Comparison of ENCODE assay signal across 1 cellular context in genomic region chr6:139374357-139375238, GRCh38.
TF ChIP-seq lines count a peak whose summit lies in the region.

TSS of gene CITED2 (minus strand) at chr6:139374648. CDS start at chr6:139373944, 704 bp downstream.

TF ChIP-seq in HepG2, 621 proteins besides CTCF, POLR2A, EP300 and RAD21 (continued from another document and continues in another):
- TF ChIP-seq POLR2G (IDR thresholded peaks at IDR 0.05; ENCODE audit: low read depth, low read length) = peak; percentile 100
- TF ChIP-seq NFYC (CRISPR knock-in tag; IDR thresholded peaks at IDR 0.05) = peak; percentile 60
- no peak; the same call in none of the 2 replicates for TF ChIP-seq ZNF414 (CRISPR knock-in tag; IDR thresholded peaks at IDR 0.05)
- TF ChIP-seq SALL2 (CRISPR knock-in tag; IDR thresholded peaks at IDR 0.05) = peak; percentile 90
- peak; percentile 92; the same call in 1 of the 2 replicates for TF ChIP-seq ZFP36L1 (CRISPR knock-in tag; IDR thresholded peaks at IDR 0.05)
- peak; percentile 70; the same call in 1 of the 2 replicates for TF ChIP-seq ZKSCAN5 (CRISPR knock-in tag; IDR thresholded peaks at IDR 0.05)
- no peak for TF ChIP-seq SMARCC2 (IDR thresholded peaks at IDR 0.05)
- TF ChIP-seq, protein P1, sequence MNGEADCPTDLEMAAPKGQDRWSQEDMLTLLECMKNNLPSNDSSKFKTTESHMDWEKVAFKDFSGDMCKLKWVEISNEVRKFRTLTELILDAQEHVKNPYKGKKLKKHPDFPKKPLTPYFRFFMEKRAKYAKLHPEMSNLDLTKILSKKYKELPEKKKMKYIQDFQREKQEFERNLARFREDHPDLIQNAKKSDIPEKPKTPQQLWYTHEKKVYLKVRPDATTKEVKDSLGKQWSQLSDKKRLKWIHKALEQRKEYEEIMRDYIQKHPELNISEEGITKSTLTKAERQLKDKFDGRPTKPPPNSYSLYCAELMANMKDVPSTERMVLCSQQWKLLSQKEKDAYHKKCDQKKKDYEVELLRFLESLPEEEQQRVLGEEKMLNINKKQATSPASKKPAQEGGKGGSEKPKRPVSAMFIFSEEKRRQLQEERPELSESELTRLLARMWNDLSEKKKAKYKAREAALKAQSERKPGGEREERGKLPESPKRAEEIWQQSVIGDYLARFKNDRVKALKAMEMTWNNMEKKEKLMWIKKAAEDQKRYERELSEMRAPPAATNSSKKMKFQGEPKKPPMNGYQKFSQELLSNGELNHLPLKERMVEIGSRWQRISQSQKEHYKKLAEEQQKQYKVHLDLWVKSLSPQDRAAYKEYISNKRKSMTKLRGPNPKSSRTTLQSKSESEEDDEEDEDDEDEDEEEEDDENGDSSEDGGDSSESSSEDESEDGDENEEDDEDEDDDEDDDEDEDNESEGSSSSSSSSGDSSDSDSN (CRISPR knock-in tag; IDR thresholded peaks at IDR 0.05) = peak; percentile 99
- TF ChIP-seq ZIK1 (CRISPR knock-in tag; IDR thresholded peaks at IDR 0.05; ENCODE audit: borderline replicate concordance, low read depth) = peak; percentile 79; the same call in 1 of the 2 replicates
- peak; percentile 78; the same call in 1 of the 2 replicates for TF ChIP-seq ZNF720 (CRISPR knock-in tag; IDR thresholded peaks at IDR 0.05)
- TF ChIP-seq ZFP90 (CRISPR knock-in tag; IDR thresholded peaks at IDR 0.05; ENCODE audit: borderline replicate concordance) = peak; percentile 94
- peak; percentile 93 for TF ChIP-seq MXD4 (CRISPR knock-in tag; IDR thresholded peaks at IDR 0.05)
- TF ChIP-seq IKZF1 (IDR thresholded peaks at IDR 0.05) = no peak
- peak; percentile 90 for TF ChIP-seq ZBED4 (CRISPR knock-in tag; IDR thresholded peaks at IDR 0.05; ENCODE audit: borderline replicate concordance)
- TF ChIP-seq, protein P2, sequence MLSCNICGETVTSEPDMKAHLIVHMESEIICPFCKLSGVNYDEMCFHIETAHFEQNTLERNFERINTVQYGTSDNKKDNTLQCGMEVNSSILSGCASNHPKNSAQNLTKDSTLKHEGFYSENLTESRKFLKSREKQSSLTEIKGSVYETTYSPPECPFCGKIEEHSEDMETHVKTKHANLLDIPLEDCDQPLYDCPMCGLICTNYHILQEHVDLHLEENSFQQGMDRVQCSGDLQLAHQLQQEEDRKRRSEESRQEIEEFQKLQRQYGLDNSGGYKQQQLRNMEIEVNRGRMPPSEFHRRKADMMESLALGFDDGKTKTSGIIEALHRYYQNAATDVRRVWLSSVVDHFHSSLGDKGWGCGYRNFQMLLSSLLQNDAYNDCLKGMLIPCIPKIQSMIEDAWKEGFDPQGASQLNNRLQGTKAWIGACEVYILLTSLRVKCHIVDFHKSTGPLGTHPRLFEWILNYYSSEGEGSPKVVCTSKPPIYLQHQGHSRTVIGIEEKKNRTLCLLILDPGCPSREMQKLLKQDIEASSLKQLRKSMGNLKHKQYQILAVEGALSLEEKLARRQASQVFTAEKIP (CRISPR knock-in tag; IDR thresholded peaks at IDR 0.05; ENCODE audit: borderline replicate concordance) = no peak
- TF ChIP-seq, protein P3, sequence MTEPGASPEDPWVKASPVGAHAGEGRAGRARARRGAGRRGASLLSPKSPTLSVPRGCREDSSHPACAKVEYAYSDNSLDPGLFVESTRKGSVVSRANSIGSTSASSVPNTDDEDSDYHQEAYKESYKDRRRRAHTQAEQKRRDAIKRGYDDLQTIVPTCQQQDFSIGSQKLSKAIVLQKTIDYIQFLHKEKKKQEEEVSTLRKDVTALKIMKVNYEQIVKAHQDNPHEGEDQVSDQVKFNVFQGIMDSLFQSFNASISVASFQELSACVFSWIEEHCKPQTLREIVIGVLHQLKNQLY (CRISPR knock-in tag; IDR thresholded peaks at IDR 0.05) = peak; percentile 67; the same call in 1 of the 2 replicates
- TF ChIP-seq PITX1 (CRISPR knock-in tag; IDR thresholded peaks at IDR 0.05) = no peak; the same call in none of the 2 replicates
- TF ChIP-seq SYNCRIP (IDR thresholded peaks at IDR 0.05; ENCODE audit: insufficient read depth, low read depth, low read length) = no peak
- peak; percentile 71; the same call in 1 of the 2 replicates for TF ChIP-seq LRRFIP1 (CRISPR knock-in tag; conservative IDR thresholded peaks at IDR 0.05)
- peak; percentile 96 for TF ChIP-seq ZNF605 (CRISPR knock-in tag; IDR thresholded peaks at IDR 0.05)
- peak; percentile 87 for TF ChIP-seq BCL6 (CRISPR knock-in tag; IDR thresholded peaks at IDR 0.05)
- TF ChIP-seq, protein P4, sequence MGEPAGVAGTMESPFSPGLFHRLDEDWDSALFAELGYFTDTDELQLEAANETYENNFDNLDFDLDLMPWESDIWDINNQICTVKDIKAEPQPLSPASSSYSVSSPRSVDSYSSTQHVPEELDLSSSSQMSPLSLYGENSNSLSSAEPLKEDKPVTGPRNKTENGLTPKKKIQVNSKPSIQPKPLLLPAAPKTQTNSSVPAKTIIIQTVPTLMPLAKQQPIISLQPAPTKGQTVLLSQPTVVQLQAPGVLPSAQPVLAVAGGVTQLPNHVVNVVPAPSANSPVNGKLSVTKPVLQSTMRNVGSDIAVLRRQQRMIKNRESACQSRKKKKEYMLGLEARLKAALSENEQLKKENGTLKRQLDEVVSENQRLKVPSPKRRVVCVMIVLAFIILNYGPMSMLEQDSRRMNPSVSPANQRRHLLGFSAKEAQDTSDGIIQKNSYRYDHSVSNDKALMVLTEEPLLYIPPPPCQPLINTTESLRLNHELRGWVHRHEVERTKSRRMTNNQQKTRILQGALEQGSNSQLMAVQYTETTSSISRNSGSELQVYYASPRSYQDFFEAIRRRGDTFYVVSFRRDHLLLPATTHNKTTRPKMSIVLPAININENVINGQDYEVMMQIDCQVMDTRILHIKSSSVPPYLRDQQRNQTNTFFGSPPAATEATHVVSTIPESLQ (CRISPR knock-in tag; conservative IDR thresholded peaks at IDR 0.05) = peak; percentile 87; the same call in 1 of the 2 replicates
- TF ChIP-seq KDM5B (CRISPR knock-in tag; IDR thresholded peaks at IDR 0.05; ENCODE audit: borderline replicate concordance) = peak; percentile 93
- peak; percentile 86 for TF ChIP-seq ZNF333 (CRISPR knock-in tag; IDR thresholded peaks at IDR 0.05; ENCODE audit: borderline replicate concordance)
- TF ChIP-seq NR2F6 (IDR thresholded peaks at IDR 0.05) = no peak
- peak; percentile 71; the same call in 1 of the 2 replicates for TF ChIP-seq NR2F6 (CRISPR knock-in tag; IDR thresholded peaks at IDR 0.05)
- TF ChIP-seq HNF4A (CRISPR knock-in tag; IDR thresholded peaks at IDR 0.05) = peak; percentile 43; the same call in 1 of the 2 replicates
- TF ChIP-seq GLI4 (CRISPR knock-in tag; IDR thresholded peaks at IDR 0.05; ENCODE audit: borderline replicate concordance) = no peak; the same call in 1 of the 2 replicates
- 0 out of 2 replicates have a peak, but pooled peaks have one; percentile 18 for TF ChIP-seq ZNF296 (CRISPR knock-in tag; conservative IDR thresholded peaks at IDR 0.05)
- TF ChIP-seq MIER2 (CRISPR knock-in tag; IDR thresholded peaks at IDR 0.05) = peak; percentile 71; the same call in 1 of the 2 replicates
- peak; percentile 12; the same call in 1 of the 2 replicates for TF ChIP-seq KDM5A (IDR thresholded peaks at IDR 0.05; ENCODE audit: borderline replicate concordance, low read length)
- TF ChIP-seq NFE2L1 (CRISPR knock-in tag; IDR thresholded peaks at IDR 0.05; ENCODE audit: borderline replicate concordance) = no peak
- TF ChIP-seq, protein P5, sequence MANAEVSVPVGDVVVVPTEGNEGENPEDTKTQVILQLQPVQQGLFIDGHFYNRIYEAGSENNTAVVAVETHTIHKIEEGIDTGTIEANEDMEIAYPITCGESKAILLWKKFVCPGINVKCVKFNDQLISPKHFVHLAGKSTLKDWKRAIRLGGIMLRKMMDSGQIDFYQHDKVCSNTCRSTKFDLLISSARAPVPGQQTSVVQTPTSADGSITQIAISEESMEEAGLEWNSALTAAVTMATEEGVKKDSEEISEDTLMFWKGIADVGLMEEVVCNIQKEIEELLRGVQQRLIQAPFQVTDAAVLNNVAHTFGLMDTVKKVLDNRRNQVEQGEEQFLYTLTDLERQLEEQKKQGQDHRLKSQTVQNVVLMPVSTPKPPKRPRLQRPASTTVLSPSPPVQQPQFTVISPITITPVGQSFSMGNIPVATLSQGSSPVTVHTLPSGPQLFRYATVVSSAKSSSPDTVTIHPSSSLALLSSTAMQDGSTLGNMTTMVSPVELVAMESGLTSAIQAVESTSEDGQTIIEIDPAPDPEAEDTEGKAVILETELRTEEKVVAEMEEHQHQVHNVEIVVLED (CRISPR knock-in tag; IDR thresholded peaks at IDR 0.05; ENCODE audit: borderline replicate concordance) = peak; percentile 52; the same call in 1 of the 2 replicates
- no peak for TF ChIP-seq PCBP2 (optimal IDR thresholded peaks at IDR 0.05; ENCODE audit: low read depth, low read length, poor library complexity, severe bottlenecking)
- peak; percentile 84 for TF ChIP-seq ZNF746 (CRISPR knock-in tag; IDR thresholded peaks at IDR 0.05)
- TF ChIP-seq NCOA5 (CRISPR knock-in tag; IDR thresholded peaks at IDR 0.05) = no peak; the same call in 1 of the 2 replicates
- peak; percentile 92 for TF ChIP-seq PAX8 (CRISPR knock-in tag; IDR thresholded peaks at IDR 0.05; ENCODE audit: borderline replicate concordance)
- no peak for TF ChIP-seq CEBPB (IDR thresholded peaks at IDR 0.05; ENCODE audit: borderline replicate concordance, low read depth, low read length)
- TF ChIP-seq ZNF790 (CRISPR knock-in tag; IDR thresholded peaks at IDR 0.05; ENCODE audit: borderline replicate concordance) = peak; percentile 83; the same call in 1 of the 2 replicates
- no peak for TF ChIP-seq MBD4 (IDR thresholded peaks at IDR 0.05; ENCODE audit: borderline replicate concordance, low read length)
- peak; percentile 93 for TF ChIP-seq ELF3 (CRISPR knock-in tag; IDR thresholded peaks at IDR 0.05)
- TF ChIP-seq FOXC1 (CRISPR knock-in tag; IDR thresholded peaks at IDR 0.05; ENCODE audit: borderline replicate concordance) = peak; percentile 92
- peak; percentile 64 for TF ChIP-seq ZNF335 (CRISPR knock-in tag; IDR thresholded peaks at IDR 0.05)
- TF ChIP-seq FOXO1 (CRISPR knock-in tag; IDR thresholded peaks at IDR 0.05) = peak; percentile 87
- TF ChIP-seq ZNF343 (CRISPR knock-in tag; IDR thresholded peaks at IDR 0.05) = 0 out of 2 replicates have a peak, but pooled peaks have one; percentile 9
- TF ChIP-seq, protein P6, sequence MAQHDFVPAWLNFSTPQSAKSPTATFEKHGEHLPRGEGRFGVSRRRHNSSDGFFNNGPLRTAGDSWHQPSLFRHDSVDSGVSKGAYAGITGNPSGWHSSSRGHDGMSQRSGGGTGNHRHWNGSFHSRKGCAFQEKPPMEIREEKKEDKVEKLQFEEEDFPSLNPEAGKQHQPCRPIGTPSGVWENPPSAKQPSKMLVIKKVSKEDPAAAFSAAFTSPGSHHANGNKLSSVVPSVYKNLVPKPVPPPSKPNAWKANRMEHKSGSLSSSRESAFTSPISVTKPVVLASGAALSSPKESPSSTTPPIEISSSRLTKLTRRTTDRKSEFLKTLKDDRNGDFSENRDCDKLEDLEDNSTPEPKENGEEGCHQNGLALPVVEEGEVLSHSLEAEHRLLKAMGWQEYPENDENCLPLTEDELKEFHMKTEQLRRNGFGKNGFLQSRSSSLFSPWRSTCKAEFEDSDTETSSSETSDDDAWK (CRISPR knock-in tag; IDR thresholded peaks at IDR 0.05) = no peak
- peak; percentile 91 for TF ChIP-seq ZNF572 (CRISPR knock-in tag; IDR thresholded peaks at IDR 0.05)
- TF ChIP-seq RARG (CRISPR knock-in tag; IDR thresholded peaks at IDR 0.05; ENCODE audit: low read depth) = no peak
- peak; percentile 69; the same call in 1 of the 2 replicates for TF ChIP-seq ARNTL (CRISPR knock-in tag; IDR thresholded peaks at IDR 0.05)
- TF ChIP-seq JUNB (CRISPR knock-in tag; IDR thresholded peaks at IDR 0.05; ENCODE audit: borderline replicate concordance) = peak; percentile 75
- TF ChIP-seq KLF11 (CRISPR knock-in tag; IDR thresholded peaks at IDR 0.05) = peak; percentile 98
- peak; percentile 65; the same call in 1 of the 2 replicates for TF ChIP-seq ZSCAN20 (CRISPR knock-in tag; IDR thresholded peaks at IDR 0.05; ENCODE audit: borderline replicate concordance)
